ENCODE assay signal across 10 cellular contexts in the genomic region with DNA sequence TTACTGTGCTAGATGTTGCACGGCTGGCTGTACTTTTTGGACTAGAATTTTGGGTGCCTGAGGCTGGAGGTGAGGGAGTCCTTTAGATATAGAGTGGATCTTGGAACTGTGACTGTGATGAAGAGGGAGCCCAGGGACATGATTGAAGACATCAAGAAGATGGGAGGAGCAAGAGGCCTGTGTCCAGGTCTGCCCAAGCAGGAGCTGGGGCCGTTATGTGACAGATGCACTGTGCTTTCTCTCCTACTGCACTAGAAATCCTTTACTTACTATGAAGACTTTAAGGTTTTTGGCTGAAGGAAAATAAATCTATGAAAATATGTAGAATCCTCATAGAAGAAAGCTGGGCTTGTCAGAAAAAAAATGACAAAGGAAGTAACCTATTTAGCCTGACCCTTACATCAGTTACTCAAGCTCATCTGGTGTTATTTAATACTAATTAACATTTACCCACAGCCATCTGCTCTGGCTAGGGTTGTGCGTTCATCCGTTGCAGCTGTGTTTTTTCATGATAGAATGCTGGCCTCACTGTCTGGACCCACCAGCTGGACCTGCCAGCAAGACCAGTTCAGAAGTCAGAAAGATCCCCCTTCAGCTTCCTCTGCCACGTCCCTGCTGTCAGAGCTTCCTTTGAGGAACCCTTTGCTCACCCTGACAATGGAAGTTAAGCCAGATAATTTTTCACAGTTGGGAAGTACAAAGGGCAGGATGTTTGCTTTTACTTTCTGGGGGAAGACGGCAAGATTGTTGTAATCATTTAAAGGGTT. TPM values are rescaled to one million over a fixed set of nuclear protein-coding genes. Genes with fewer than 3 reads are reported as not detected.
DNase-seq lines count a peak whose midpoint lies in the region; ATAC-seq, FAIRE-seq and TF ChIP-seq lines count a peak whose summit lies in the region.
"Had no signal": no experiment of that assay in that cellular context is flagged by ENCODE, and none has a peak within 500 bp of the region (broad histone marks: within the 10 kb centered on the region; RNA-seq: fewer than 3 reads in every experiment).

No MANE protein-coding gene starts in this region.

- peak; percentile 17 for FAIRE-seq in urothelium cell line (lab: Jason Lieb, UNC)

- H3K4me3 ChIP-seq in right cardiac atrium (ENCODE audit: low read length) (no peak overlapping the region), Peyer's patch (no peak overlapping the region)

- H3K27ac ChIP-seq in right cardiac atrium (ENCODE audit: low read length), result no peak overlapping the region
- H3K27ac ChIP-seq in Peyer's patch, result no peak overlapping the region

- H3K27me3 ChIP-seq in right cardiac atrium (ENCODE audit: control insufficient read depth, insufficient read depth), result no peaks in the 10 kb centered on the region
- H3K27me3 ChIP-seq in Peyer's patch, result no peaks in the 10 kb centered on the region

- peaks cover 0 to 12% (median 0%) of the 10 kb centered on the region in 3 donors for H3K36me3 ChIP-seq in Peyer's patch

- H3K4me1 ChIP-seq in right cardiac atrium (ENCODE audit: control insufficient read depth, insufficient read depth, low read length) (no peaks in the 10 kb centered on the region), Peyer's patch (no peaks in the 10 kb centered on the region)

- WGBS in right cardiac atrium, result 43% methylated on average over 6 of the region's 6 CpGs

- ATAC-seq in right cardiac atrium (peak; percentile 52 to 83), Right ventricle myocardium inferior (no peak)

- intact Hi-C loops in right cardiac atrium (cut with DNase I) (no loop called here), Right ventricle myocardium inferior (cut with DNase I) (no loop called here)

- H3K9me3 ChIP-seq in right cardiac atrium (ENCODE audit: control insufficient read depth, low read length), result no peaks in the 10 kb centered on the region
- no peaks in the 10 kb centered on the region for H3K9me3 ChIP-seq in Peyer's patch

- no peak for TF ChIP-seq CTCF in Peyer's patch (IDR thresholded peaks at IDR 0.05)

- DNase-seq in right cardiac atrium (no peak), Right ventricle myocardium inferior (ENCODE audit: missing footprints) (no peak), glomerular visceral epithelial cell (ENCODE audit: extremely low spot score) (peak; percentile 56), urothelium cell line (ENCODE audit: low spot score) (no peak), Peyer's patch (no peak), activated gamma-delta T cell treated with Interleukin-2 at 50 U/mL for 16 hours (no peak), NCI-H1930 (lab: John Stamatoyannopoulos, UW) (no peak)
- DNase-seq: activated T-cell treated with anti-CD3 and anti-CD28 coated beads, Interleukin-2, amount 50 U/mL, for 24 hours; AML-193 had no signal

- TF ChIP-seq POLR2A in Peyer's patch (IDR thresholded peaks at IDR 0.05), result no peak

TF ChIP-seq in PFSK-1, 5 proteins besides CTCF, POLR2A, EP300 and RAD21:
- no peak for TF ChIP-seq TAF1 (IDR thresholded peaks at IDR 0.05; ENCODE audit: borderline replicate concordance, insufficient read depth, low read length)
- no peak for TF ChIP-seq FOXP2 (optimal IDR thresholded peaks at IDR 0.05; ENCODE audit: borderline replicate concordance, extremely low read depth, extremely low read length, insufficient read depth)
- TF ChIP-seq SIN3A (IDR thresholded peaks at IDR 0.05; ENCODE audit: borderline replicate concordance, insufficient read depth, low read length), result peak; percentile 66; the same call in 1 of the 2 replicates
- TF ChIP-seq POLR2AphosphoS5 (IDR thresholded peaks at IDR 0.05; ENCODE audit: low read depth, low read length), result peak; percentile 78
- TF ChIP-seq REST (IDR thresholded peaks at IDR 0.05; ENCODE audit: insufficient read depth in 1 of 2, low read depth in 2 of 2, low read length in 2 of 2), result 0 out of 4 replicates have a peak, but pooled peaks of 1 of the 2 experiments have one; percentile 26

RNA-seq across cellular contexts. Expression of gene TSN, which starts 16.7 kb away (rescaled TPM):
- total RNA-seq in right cardiac atrium (10 to 100 TPM; 40.5 to 43.7 (median 41.9) TPM), Right ventricle myocardium inferior (32.1 TPM), Peyer's patch (10 to 100 TPM; 23.1 to 31.9 (median 30.2) TPM)
- polyA plus RNA-seq in right cardiac atrium, result 21.3 TPM
- polyA plus RNA-seq in PFSK-1 (2012; ENCODE audit: insufficient read length, low read depth), result 49.5 TPM

RNA-seq across cellular contexts. Expression of gene NIFK, which starts 35.5 kb away (rescaled TPM):
- total RNA-seq in right cardiac atrium, result 10 to 100 TPM; 19.4 to 26.4 (median 24.6) TPM
- 17.9 TPM for polyA plus RNA-seq in right cardiac atrium
- total RNA-seq in Right ventricle myocardium inferior, result 18.3 TPM
- 65.7 TPM for polyA plus RNA-seq in PFSK-1 (2012; ENCODE audit: insufficient read length, low read depth)
- total RNA-seq in Peyer's patch, result 100 to 1,000 TPM in 1 of 4 donors, 10 to 100 TPM in 3; 19.0 to 110 (median 35.7) TPM
